In genomic region chr3:114454592-114455251, GRCh38 we compare ENCODE assay signal across 9 cellular contexts.
DNase-seq lines count a peak whose midpoint lies in the region; ATAC-seq and TF ChIP-seq lines count a peak whose summit lies in the region.
"Had no signal": no experiment of that assay in that cellular context is flagged by ENCODE, and none has a peak within 500 bp of the region (broad histone marks: within the 10 kb centered on the region; RNA-seq: fewer than 3 reads in every experiment).

No MANE protein-coding gene starts in this region.

- H3K27me3 ChIP-seq in kidney epithelial cell (ENCODE audit: control insufficient read depth, insufficient read depth, low read length) (no peaks in the 10 kb centered on the region), thyroid gland (no peaks in the 10 kb centered on the region)

- H3K27me3 Mint-ChIP-seq in chondrocyte (ENCODE audit: low read depth), result no peaks in the 10 kb centered on the region

- DNase-seq in AG09309 (ENCODE audit: low read depth), result no peak
- DNase-seq in KBM-7, result peak; percentile 2
- DNase-seq in kidney epithelial cell (ENCODE audit: low read depth), result no peak
- DNase-seq in thyroid gland, result peak; percentile 20 to 28
- no peak for DNase-seq in chondrocyte (ENCODE audit: low spot score)
- DNase-seq: activated naive CD8-positive, alpha-beta T cell treated with anti-CD3 and anti-CD28 coated beads, Interleukin-2, amount 10 ng/mL, durations not matched to agents 7 days and 5 days had no signal

- intact Hi-C loops in thyroid gland (cut with DNase I), result no loop called here

- WGBS in thyroid gland, 2 donors, result 6 to 15% methylated on average over 11 of the region's 11 CpGs

- no peaks in the 10 kb centered on the region for H3K36me3 Mint-ChIP-seq in chondrocyte (ENCODE audit: low read depth)
- H3K36me3 Mint-ChIP-seq: activated naive CD8-positive, alpha-beta T cell treated with anti-CD3 and anti-CD28 coated beads, Interleukin-2, amount 10 ng/mL, durations not matched to agents 7 days and 5 days had no signal

- no peak overlapping the region for H3K4me3 Mint-ChIP-seq in chondrocyte (ENCODE audit: unreplicated experiment)
- H3K4me3 Mint-ChIP-seq: activated naive CD8-positive, alpha-beta T cell treated with anti-CD3 and anti-CD28 coated beads, Interleukin-2, amount 10 ng/mL, durations not matched to agents 7 days and 5 days had no signal

- in situ Hi-C loops in KBM-7 (cut with MboI; ENCODE audit: low pct_unique_long_range_greater_than_20kb, low sequenced_read_pairs), result no loop called here

- H3K27ac ChIP-seq in angular gyrus (ENCODE audit: low read depth, low read length), result peak overlapping the region; percentile 84
- peak overlapping the region; percentile 66 to 73 (median 70) for H3K27ac ChIP-seq in thyroid gland

- TF ChIP-seq POLR2A in thyroid gland (IDR thresholded peaks at IDR 0.05), result peak in 1 of 2 donors; percentile 9

- H3K4me1 Mint-ChIP-seq in chondrocyte (ENCODE audit: low read depth), result peaks cover 16% of the 10 kb centered on the region

- no peak for ATAC-seq in GM18520 (IDR thresholded peaks at IDR 0.05; ENCODE audit: unreplicated experiment)
- ATAC-seq in HG03045 (IDR thresholded peaks at IDR 0.05; ENCODE audit: unreplicated experiment), result no peak

- H3K9me3 Mint-ChIP-seq in chondrocyte (ENCODE audit: low read depth), result no peaks in the 10 kb centered on the region
- H3K9me3 Mint-ChIP-seq: activated naive CD8-positive, alpha-beta T cell treated with anti-CD3 and anti-CD28 coated beads, Interleukin-2, amount 10 ng/mL, durations not matched to agents 7 days and 5 days had no signal

- H3K27ac Mint-ChIP-seq in chondrocyte (ENCODE audit: unreplicated experiment), result no peak overlapping the region
- H3K27ac Mint-ChIP-seq: activated naive CD8-positive, alpha-beta T cell treated with anti-CD3 and anti-CD28 coated beads, Interleukin-2, amount 10 ng/mL, durations not matched to agents 7 days and 5 days had no signal

- H3K4me3 ChIP-seq in AG09309 (ENCODE audit: control insufficient read depth, low read depth, low read length) (peak overlapping the region; percentile 31), kidney epithelial cell (ENCODE audit: low read depth, low read length) (peak overlapping the region; percentile 36), thyroid gland (replicated peaks in 1 of 3) (peak overlapping the region in 2 of 3 donors; percentile 32 to 64)

- H3K36me3 ChIP-seq in kidney epithelial cell (ENCODE audit: control insufficient read depth, insufficient read depth, low read length), result no peaks in the 10 kb centered on the region
- no peaks in the 10 kb centered on the region for H3K36me3 ChIP-seq in thyroid gland

- no peak for TF ChIP-seq CTCF in AG09309 (IDR thresholded peaks at IDR 0.05; ENCODE audit: control insufficient read depth, insufficient read depth, low read depth, low read length, missing control alignments)
- no peak for TF ChIP-seq CTCF in kidney epithelial cell (IDR thresholded peaks at IDR 0.05; ENCODE audit: insufficient read depth, low read length, poor library complexity, severe bottlenecking)
- peak in 5 of 6 experiments; percentile 75 to 100 (median 81) for TF ChIP-seq CTCF in thyroid gland (IDR thresholded peaks at IDR 0.05)
- TF ChIP-seq CTCF in chondrocyte (IDR thresholded peaks at IDR 0.05), result no peak

- no peaks in the 10 kb centered on the region for H3K9me3 ChIP-seq in thyroid gland

- H3K4me1 ChIP-seq in thyroid gland, result peaks cover 40 to 46% of the 10 kb centered on the region in 2 donors

Comparison
In these comparisons a context has a peak if more than half of its experiments do, and no peak if none do; other contexts are left out.
1. DNase-seq: peak in KBM-7 (single experiment) and thyroid gland (2 of 2); none in AG09309 (single experiment), kidney epithelial cell (single experiment) and chondrocyte (single experiment).
2. CTCF ChIP-seq: peak in thyroid gland (5 of 6); none in AG09309 (single experiment), kidney epithelial cell (single experiment) and chondrocyte (single experiment).
3. Peak in every context shown above with its lines, with median percentiles within 50 percentile points of each other: H3K4me3 ChIP-seq.